ENCODE assay signal across 6 cellular contexts in genomic region chr21:5079361-5079760, GRCh38.
DNase-seq lines count a peak whose midpoint lies in the region; ATAC-seq and TF ChIP-seq lines count a peak whose summit lies in the region.
"Not testable (repeated sequence)": the region's sequence is repeated elsewhere in the genome, so short reads cannot be mapped to it uniquely, and the experiment has no call there.

No MANE protein-coding gene starts in this region.

- intact Hi-C loops in Right ventricle myocardium superior (cut with DNase I); left cardiac atrium (cut with DNase I); left ventricle myocardium superior (cut with micrococcal nuclease); sciatic nerve (cut with DNase I): not testable (repeated sequence)

- H3K36me3 Mint-ChIP-seq in stimulated activated naive B cell treated with anti-CD40 and anti-IgM and Interleukin-4, amounts not matched to agents 10 μg/mL and 1 μg/mL and 100 μg/mL, for 72 hours: not testable (repeated sequence)

- H3K36me3 ChIP-seq in DND-41 (ENCODE audit: insufficient read depth, low read length): not testable (repeated sequence)

- not testable (repeated sequence) for H4K20me1 ChIP-seq in DND-41 (ENCODE audit: insufficient read depth, low read length)

- H3K27ac Mint-ChIP-seq in stimulated activated naive B cell treated with anti-CD40 and anti-IgM and Interleukin-4, amounts not matched to agents 10 μg/mL and 1 μg/mL and 100 μg/mL, for 72 hours: not testable (repeated sequence)

- H3K27me3 Mint-ChIP-seq in stimulated activated naive B cell treated with anti-CD40 and anti-IgM and Interleukin-4, amounts not matched to agents 10 μg/mL and 1 μg/mL and 100 μg/mL, for 72 hours: not testable (repeated sequence)

- not testable (repeated sequence) for H3K79me2 ChIP-seq in DND-41 (ENCODE audit: insufficient read depth, low read length)

- not testable (repeated sequence) for H3K4me2 ChIP-seq in DND-41 (ENCODE audit: insufficient read depth, low read length)

- not testable (repeated sequence) for H3K4me1 Mint-ChIP-seq in stimulated activated naive B cell treated with anti-CD40 and anti-IgM and Interleukin-4, amounts not matched to agents 10 μg/mL and 1 μg/mL and 100 μg/mL, for 72 hours

- not testable (repeated sequence) for TF ChIP-seq CTCF in DND-41 (IDR thresholded peaks at IDR 0.05; ENCODE audit: borderline replicate concordance, extremely low read depth, low read length, poor library complexity, severe bottlenecking)

- H3K27ac ChIP-seq in DND-41 (ENCODE audit: low read length): not testable (repeated sequence)

- not testable (repeated sequence) for DNase-seq in DND-41; Right ventricle myocardium superior; left cardiac atrium; left ventricle myocardium superior; sciatic nerve (ENCODE audit: low spot score); stimulated activated naive B cell treated with anti-CD40 and anti-IgM and Interleukin-4, amounts not matched to agents 10 μg/mL and 1 μg/mL and 100 μg/mL, for 72 hours

- ATAC-seq in DND-41 (ENCODE audit: insufficient read depth, low read depth) (peak; percentile 97), Right ventricle myocardium superior (ENCODE audit: poor library complexity) (peak; percentile 7), left cardiac atrium (peak; percentile 19 to 57), left ventricle myocardium superior (peak; percentile 28), sciatic nerve (peak; percentile 26)
- ATAC-seq in stimulated activated naive B cell treated with anti-CD40 and anti-IgM and Interleukin-4, amounts not matched to agents 10 μg/mL and 1 μg/mL and 100 μg/mL, for 72 hours (replicated peaks): peak; percentile 10 to 31

- not testable (repeated sequence) for H3K9me3 Mint-ChIP-seq in stimulated activated naive B cell treated with anti-CD40 and anti-IgM and Interleukin-4, amounts not matched to agents 10 μg/mL and 1 μg/mL and 100 μg/mL, for 72 hours

- H3K4me3 ChIP-seq in DND-41 (ENCODE audit: low read depth in 1 of 2, low read length in 2 of 2): not testable (repeated sequence)

- H3K4me3 Mint-ChIP-seq in stimulated activated naive B cell treated with anti-CD40 and anti-IgM and Interleukin-4, amounts not matched to agents 10 μg/mL and 1 μg/mL and 100 μg/mL, for 72 hours: not testable (repeated sequence)

- H3K4me1 ChIP-seq in DND-41 (ENCODE audit: insufficient read depth, low read length): not testable (repeated sequence)

- H2AFZ ChIP-seq in DND-41 (ENCODE audit: low read depth, low read length): not testable (repeated sequence)

- H3K27me3 ChIP-seq in DND-41 (ENCODE audit: insufficient read depth, low read length, poor library complexity): not testable (repeated sequence)

- not testable (repeated sequence) for H3K9me3 ChIP-seq in DND-41 (ENCODE audit: insufficient read depth, low read length, severe bottlenecking)

- not testable (repeated sequence) for H3K9ac ChIP-seq in DND-41 (ENCODE audit: low read depth, low read length)

Comparison
In these comparisons a context has a peak if more than half of its experiments do, and no peak if none do; other contexts are left out.
1. ATAC-seq: peak in every context shown above with its lines; median percentile 97 in DND-41; 38 in left cardiac atrium; 28 in left ventricle myocardium superior; 26 in sciatic nerve; 20 in stimulated activated naive B cell treated with anti-CD40 and anti-IgM and Interleukin-4, amounts not matched to agents 10 μg/mL and 1 μg/mL and 100 μg/mL, for 72 hours; 7 in Right ventricle myocardium superior.